In the genomic region with DNA sequence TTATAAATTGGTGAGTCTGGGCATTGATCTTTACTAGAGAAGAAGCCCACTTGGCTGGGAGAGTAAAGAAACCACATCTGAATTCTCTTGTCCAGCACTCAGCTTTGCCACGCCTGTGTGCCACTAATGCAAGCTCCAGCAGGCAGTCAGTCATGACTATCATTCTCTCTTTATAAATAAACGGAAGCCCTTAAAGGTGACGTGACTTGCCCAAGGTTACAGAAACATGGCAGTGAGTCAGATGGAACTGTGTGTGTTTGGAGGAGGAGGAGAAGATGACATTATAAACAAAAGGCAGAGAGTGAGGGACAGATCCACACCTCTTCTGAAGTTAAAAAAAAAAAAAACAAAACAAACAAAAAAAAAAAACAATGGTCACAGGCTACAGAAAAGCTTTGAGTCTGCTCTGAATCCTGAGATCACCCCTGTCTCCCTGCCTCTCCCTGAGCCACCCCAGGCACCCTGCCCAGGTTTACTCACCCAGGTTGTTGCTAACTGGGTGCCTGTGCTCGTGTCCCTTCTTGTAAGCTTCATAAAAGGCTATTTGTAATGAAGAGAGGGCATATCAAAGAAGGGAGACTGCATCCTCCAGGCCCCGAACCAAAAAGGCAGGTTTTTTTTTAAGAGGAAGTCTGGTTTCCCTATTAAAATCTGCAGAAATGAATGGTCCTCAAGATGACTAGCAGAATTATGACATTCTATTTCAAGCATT, we compare ENCODE assay signal across 12 cellular contexts.
DNase-seq lines count a peak whose midpoint lies in the region; ATAC-seq, FAIRE-seq and TF ChIP-seq lines count a peak whose summit lies in the region.
"Had no signal": no experiment of that assay in that cellular context is flagged by ENCODE, and none has a peak within 500 bp of the region (broad histone marks: within the 10 kb centered on the region; RNA-seq: fewer than 3 reads in every experiment).

No MANE protein-coding gene starts in this region.

- H3K4me1 ChIP-seq in Caco-2 (peaks cover 44% of the 10 kb centered on the region), esophagus squamous epithelium (peaks cover 6 to 68% (median 39%) of the 10 kb centered on the region in 3 donors), pancreas (peaks cover 49 to 61% (median 59%) of the 10 kb centered on the region in 3 donors), small intestine (ENCODE audit: control insufficient read depth in 2 of 2, insufficient read depth in 1 of 2, low read depth in 1 of 2, low read length in 1 of 2) (peaks cover 0 to 9% of the 10 kb centered on the region in 2 donors)

- intact Hi-C loops in Caco-2 (cut with micrococcal nuclease; ENCODE audit: unreplicated experiment), result no loop called here
- intact Hi-C loops in esophagus squamous epithelium (cut with DNase I), result no loop called here
- intact Hi-C loops in pancreas (cut with DNase I), result no loop called here

- H3K27me3 Mint-ChIP-seq in Caco-2 (ENCODE audit: insufficient read depth, unreplicated experiment), result no peaks in the 10 kb centered on the region
- H3K27me3 Mint-ChIP-seq in activated T-cell treated with anti-CD3 and anti-CD28 coated beads, Interleukin-2, amount 50 U/mL, for 72 hours (ENCODE audit: low read depth), result no peaks in the 10 kb centered on the region

- H3K36me3 Mint-ChIP-seq in Caco-2 (ENCODE audit: insufficient read depth, unreplicated experiment), result peaks cover 64% of the 10 kb centered on the region
- H3K36me3 Mint-ChIP-seq in activated T-cell treated with anti-CD3 and anti-CD28 coated beads, Interleukin-2, amount 50 U/mL, for 72 hours (ENCODE audit: insufficient read depth in 2 of 2), result peaks cover 0 to 1% of the 10 kb centered on the region in 2 donors

- peak; percentile 62 to 79 (median 66) for ATAC-seq in pancreas
- no peak for ATAC-seq in activated T-cell treated with anti-CD3 and anti-CD28 coated beads, Interleukin-2, amount 50 U/mL, for 72 hours (replicated peaks in 1 of 2)

- DNase-seq in Caco-2 (no peak), NCI-H460 (ENCODE audit: extremely low read depth, low read depth) (peak; percentile 58), esophagus squamous epithelium (lab: John Stamatoyannopoulos, UW) (no peak), pancreas (peak in 5 of 6 donors; percentile 38 to 68 (median 56)), small intestine (no peak), midbrain (lab: John Stamatoyannopoulos, UW) (no peak)
- DNase-seq in activated T-cell treated with anti-CD3 and anti-CD28 coated beads, Interleukin-2, amount 50 U/mL, for 72 hours, result no peak
- no peak for DNase-seq in activated CD4-positive, alpha-beta T cell treated with anti-CD3 and anti-CD28 coated beads, Interleukin-2, amount 50 U/mL, for 4 hours
- DNase-seq: activated gamma-delta T cell treated with Interleukin-2 at 50 U/mL for 16 hours; SK-N-SH; stimulated activated CD4-positive, alpha-beta T cell treated with anti-CD3 and anti-CD28 coated beads, Interleukin-4, amount 100 ng/mL, for 24 hours had no signal

- peak in 1 of 4 donors; percentile 39 for TF ChIP-seq POLR2A in esophagus squamous epithelium (IDR thresholded peaks at IDR 0.05)

- POLR2A ChIA-PET in Caco-2 (lab: Charles Lee), result interaction anchor here (0.6 kb wide), 1 partner anchor 239 kb away, joined by 3 read pairs; a partner anchor contains a TSS

- H3K27me3 ChIP-seq in Caco-2 (replicated peaks; ENCODE audit: control insufficient read depth, insufficient read depth, low read length), result no peaks in the 10 kb centered on the region
- H3K27me3 ChIP-seq in esophagus squamous epithelium, result no peaks in the 10 kb centered on the region
- no peaks in the 10 kb centered on the region for H3K27me3 ChIP-seq in pancreas
- no peaks in the 10 kb centered on the region for H3K27me3 ChIP-seq in small intestine (ENCODE audit: control insufficient read depth in 2 of 2, insufficient read depth in 2 of 2, low read length in 2 of 2)

- no peak overlapping the region for H3K4me3 Mint-ChIP-seq in Caco-2 (ENCODE audit: unreplicated experiment)
- no peak overlapping the region for H3K4me3 Mint-ChIP-seq in activated T-cell treated with anti-CD3 and anti-CD28 coated beads, Interleukin-2, amount 50 U/mL, for 72 hours

- H3K9me3 ChIP-seq in Caco-2 (no peaks in the 10 kb centered on the region), esophagus squamous epithelium (no peaks in the 10 kb centered on the region), pancreas (no peaks in the 10 kb centered on the region), small intestine (ENCODE audit: control insufficient read depth, low read depth) (no peaks in the 10 kb centered on the region)
- H3K9me3 ChIP-seq: SK-N-SH had no signal

- WGBS in esophagus squamous epithelium, 2 donors, result 17 to 30% methylated on average over 5 of the region's 5 CpGs
- WGBS in pancreas, 2 donors, result 15 to 20% methylated on average over 5 of the region's 5 CpGs
- 21 to 55% (median 44%) methylated on average over 5 of the region's 5 CpGs for WGBS in small intestine, 3 donors

- peaks cover 38% of the 10 kb centered on the region for H3K4me1 Mint-ChIP-seq in Caco-2 (ENCODE audit: low read depth, unreplicated experiment)
- peaks cover 29% of the 10 kb centered on the region for H3K4me1 Mint-ChIP-seq in activated T-cell treated with anti-CD3 and anti-CD28 coated beads, Interleukin-2, amount 50 U/mL, for 72 hours (ENCODE audit: low read depth)

- H3K9me3 Mint-ChIP-seq in Caco-2 (ENCODE audit: unreplicated experiment), result no peaks in the 10 kb centered on the region
- peaks cover 0 to 2% of the 10 kb centered on the region in 2 donors for H3K9me3 Mint-ChIP-seq in activated T-cell treated with anti-CD3 and anti-CD28 coated beads, Interleukin-2, amount 50 U/mL, for 72 hours

- BruUV-seq in Caco-2 (replicated peaks; lab: Mats Ljungman, UMichigan), result no TSS peak

- TF ChIP-seq CTCF in Caco-2 (IDR thresholded peaks at IDR 0.05; ENCODE audit: insufficient read depth in 1 of 2, low read depth in 1 of 2, low read length in 1 of 2, severe bottlenecking in 1 of 2, unreplicated experiment in 1 of 2) (no peak), esophagus squamous epithelium (IDR thresholded peaks at IDR 0.05) (no peak), pancreas (IDR thresholded peaks at IDR 0.05) (no peak)

- FAIRE-seq in pancreas (lab: Jason Lieb, UNC), result no peak
- no peak for FAIRE-seq in small intestine (lab: Jason Lieb, UNC)
- FAIRE-seq: G401.6 had no signal

- peaks cover 2% of the 10 kb centered on the region for H3K36me3 ChIP-seq in Caco-2 (ENCODE audit: control insufficient read depth, insufficient read depth, low read length)
- no peaks in the 10 kb centered on the region for H3K36me3 ChIP-seq in esophagus squamous epithelium
- no peaks in the 10 kb centered on the region for H3K36me3 ChIP-seq in pancreas
- no peaks in the 10 kb centered on the region for H3K36me3 ChIP-seq in small intestine (ENCODE audit: control insufficient read depth in 2 of 2, insufficient read depth in 2 of 2, low read length in 2 of 2)

- H3K27ac ChIP-seq in esophagus squamous epithelium, result peak overlapping the region; percentile 76 to 84 (median 80)
- peak overlapping the region; percentile 0 to 85 (median 56) for H3K27ac ChIP-seq in pancreas
- no peak overlapping the region for H3K27ac ChIP-seq in small intestine (ENCODE audit: low read depth in 1 of 2, low read length in 1 of 2)

- H3K4me3 ChIP-seq in Caco-2 (ENCODE audit: low read depth, low read length), result no peak overlapping the region
- no peak overlapping the region for H3K4me3 ChIP-seq in esophagus squamous epithelium
- H3K4me3 ChIP-seq in pancreas, result no peak overlapping the region
- no peak overlapping the region for H3K4me3 ChIP-seq in small intestine (ENCODE audit: low read depth in 1 of 2, low read length in 2 of 2)

- H3K27ac Mint-ChIP-seq in Caco-2 (ENCODE audit: unreplicated experiment), result peak overlapping the region; percentile 39
- no peak overlapping the region for H3K27ac Mint-ChIP-seq in activated T-cell treated with anti-CD3 and anti-CD28 coated beads, Interleukin-2, amount 50 U/mL, for 72 hours

- CTCF ChIA-PET in Caco-2 (lab: Charles Lee), result no interaction called here

Comparison
In these comparisons a context has a peak if more than half of its experiments do, and no peak if none do; other contexts are left out.
1. DNase-seq: peak in NCI-H460 (single experiment) and pancreas (5 of 6); none in Caco-2 (0 of 2), esophagus squamous epithelium (single experiment), small intestine (single experiment), midbrain (single experiment), activated T-cell treated with anti-CD3 and anti-CD28 coated beads, Interleukin-2, amount 50 U/mL, for 72 hours (0 of 2) and activated CD4-positive, alpha-beta T cell treated with anti-CD3 and anti-CD28 coated beads, Interleukin-2, amount 50 U/mL, for 4 hours (0 of 2).
2. H3K27ac ChIP-seq: peak in esophagus squamous epithelium (4 of 4) and pancreas (4 of 4); none in small intestine (0 of 2).
3. ATAC-seq: peak in pancreas (4 of 4); none in activated T-cell treated with anti-CD3 and anti-CD28 coated beads, Interleukin-2, amount 50 U/mL, for 72 hours (0 of 2).